40 cellular contexts compared by ENCODE assay signal in genomic region chr15:81407151-81407550, GRCh38. TPM values are rescaled to one million over a fixed set of nuclear protein-coding genes. Genes with fewer than 3 reads are reported as not detected.
"Had no signal": no experiment of that assay in that cellular context is flagged by ENCODE, and none has a peak within 500 bp of the region (broad histone marks: within the 10 kb centered on the region; RNA-seq: fewer than 3 reads in every experiment).

No MANE protein-coding gene starts in this region.

- H3K27me3 Mint-ChIP-seq: activated naive CD8-positive, alpha-beta T cell treated with anti-CD3 and anti-CD28 coated beads, Interleukin-2, amount 50 U/mL, for 24 hours had no signal

- DNase-seq: activated effector memory CD4-positive, alpha-beta T cell treated with anti-CD3 and anti-CD28 coated beads, Interleukin-2, amount 50 U/mL, for 16 hours; activated effector memory CD4-positive, alpha-beta T cell treated with Interleukin-2 at 50 U/mL for 16 hours; activated gamma-delta T cell; activated gamma-delta T cell treated with Interleukin-2 at 50 U/mL for 16 hours; activated naive CD4-positive, alpha-beta T cell; activated naive CD4-positive, alpha-beta T cell treated with anti-CD3 and anti-CD28 coated beads for 36 hours; activated naive CD4-positive, alpha-beta T cell treated with anti-CD3 and anti-CD28 coated beads, Interleukin-2, amount 10 ng/mL, durations not matched to agents 7 days and 5 days; activated naive CD4-positive, alpha-beta T cell treated with anti-CD3 and anti-CD28 coated beads, Interleukin-2, amount 50 U/mL, for 16 hours; activated naive CD4-positive, alpha-beta T cell treated with Interleukin-2 at 50 U/mL for 16 hours; activated naive CD8-positive, alpha-beta T cell treated with anti-CD3 and anti-CD28 coated beads for 36 hours; activated naive CD8-positive, alpha-beta T cell treated with anti-CD3 and anti-CD28 coated beads, Interleukin-2, amount 10 ng/mL, durations not matched to agents 7 days and 5 days; activated naive CD8-positive, alpha-beta T cell treated with anti-CD3 and anti-CD28 coated beads, Interleukin-2, amount 50 U/mL, for 24 hours; activated T-cell treated with anti-CD3 and anti-CD28 coated beads for 4 hours; activated T-cell treated with anti-CD3 and anti-CD28 coated beads, Interleukin-2, amount 50 U/mL, for 1 hour; activated T-cell treated with anti-CD3 and anti-CD28 coated beads, Interleukin-2, amount 50 U/mL, for 24 hours; activated T-cell treated with anti-CD3 and anti-CD28 coated beads, Interleukin-2, amount 50 U/mL, for 4 hours; activated T-cell treated with anti-CD3 and anti-CD28 coated beads, Interleukin-2, amount 50 U/mL, for 48 hours; activated T-cell treated with anti-CD3 and anti-CD28 coated beads, Interleukin-2, amount 50 U/mL, for 72 hours; adrenal gland; amniotic stem cell; amygdala; aorta; body of pancreas; brain microvascular endothelial cell; caudate nucleus; central memory CD4-positive, alpha-beta T cell; cerebellar nuclear complex had no signal

- H3K27me3 ChIP-seq: ascending aorta, body of pancreas, breast epithelium, cardiac muscle cell had no signal

- ATAC-seq: activated naive CD4-positive, alpha-beta T cell treated with anti-CD3 and anti-CD28 coated beads, Interleukin-2, amount 50 U/mL, for 72 hours; activated naive CD8-positive, alpha-beta T cell treated with anti-CD3 and anti-CD28 coated beads, Interleukin-2, amount 50 U/mL, for 24 hours; activated T-cell treated with anti-CD3 and anti-CD28 coated beads, Interleukin-2, amount 50 U/mL, for 4 hours; activated T-cell treated with anti-CD3 and anti-CD28 coated beads, Interleukin-2, amount 50 U/mL, for 72 hours; activated T-helper 17 cell treated with anti-CD3 and anti-CD28 coated beads, Interleukin-2, amount 50 U/mL, for 72 hours; body of pancreas had no signal

- H3K27ac Mint-ChIP-seq: activated naive CD4-positive, alpha-beta T cell treated with anti-CD3 and anti-CD28 coated beads for 36 hours; activated naive CD4-positive, alpha-beta T cell treated with anti-CD3 and anti-CD28 coated beads, Interleukin-2, amount 10 ng/mL, durations not matched to agents 7 days and 5 days; activated naive CD4-positive, alpha-beta T cell treated with anti-CD3 and anti-CD28 coated beads, Interleukin-2, amount 50 U/mL, for 24 hours; activated naive CD4-positive, alpha-beta T cell treated with anti-CD3 and anti-CD28 coated beads, Interleukin-2, amount 50 U/mL, for 72 hours; activated naive CD8-positive, alpha-beta T cell; activated naive CD8-positive, alpha-beta T cell treated with anti-CD3 and anti-CD28 coated beads for 36 hours; activated naive CD8-positive, alpha-beta T cell treated with anti-CD3 and anti-CD28 coated beads, Interleukin-2, amount 10 ng/mL, durations not matched to agents 7 days and 5 days; activated naive CD8-positive, alpha-beta T cell treated with anti-CD3 and anti-CD28 coated beads, Interleukin-2, amount 50 U/mL, for 24 hours; activated T-cell treated with anti-CD3 and anti-CD28 coated beads, Interleukin-2, amount 50 U/mL, for 24 hours; activated T-cell treated with anti-CD3 and anti-CD28 coated beads, Interleukin-2, amount 50 U/mL, for 72 hours; activated T-helper 1 cell treated with anti-CD3 and anti-CD28 coated beads, Interleukin-12 subunit alpha, Interleukin-12 subunit beta, Interleukin-2, Interleukin-4 antibody, amounts not matched to agents 30 ng/mL and 10 ng/mL and 1 ng/mL, durations not matched to agents 14 hours and 24 hours and 36 hours; activated T-helper 17 cell treated with anti-CD3 and anti-CD28 coated beads, Interleukin-2, amount 50 U/mL, for 72 hours; activated T-helper 2 cell treated with anti-CD3 and anti-CD28 coated beads, Interferon-gamma antibody, Interleukin-2, Interleukin-4, amounts not matched to agents 10 μg/mL and 5 μg/mL and 100 μg/mL, durations not matched to agents 14 hours and 24 hours and 36 hours had no signal

- H3K9me3 Mint-ChIP-seq: activated naive CD4-positive, alpha-beta T cell treated with anti-CD3 and anti-CD28 coated beads for 36 hours; activated naive CD4-positive, alpha-beta T cell treated with anti-CD3 and anti-CD28 coated beads, Interleukin-2, amount 10 ng/mL, durations not matched to agents 7 days and 5 days; activated naive CD4-positive, alpha-beta T cell treated with anti-CD3 and anti-CD28 coated beads, Interleukin-2, amount 50 U/mL, for 24 hours; activated naive CD4-positive, alpha-beta T cell treated with anti-CD3 and anti-CD28 coated beads, Interleukin-2, amount 50 U/mL, for 72 hours; activated naive CD8-positive, alpha-beta T cell treated with anti-CD3 and anti-CD28 coated beads for 36 hours; activated naive CD8-positive, alpha-beta T cell treated with anti-CD3 and anti-CD28 coated beads, Interleukin-2, amount 10 ng/mL, durations not matched to agents 7 days and 5 days; activated naive CD8-positive, alpha-beta T cell treated with anti-CD3 and anti-CD28 coated beads, Interleukin-2, amount 50 U/mL, for 24 hours; activated T-cell treated with anti-CD3 and anti-CD28 coated beads, Interleukin-2, amount 50 U/mL, for 24 hours; activated T-cell treated with anti-CD3 and anti-CD28 coated beads, Interleukin-2, amount 50 U/mL, for 4 hours; activated T-cell treated with anti-CD3 and anti-CD28 coated beads, Interleukin-2, amount 50 U/mL, for 72 hours; activated T-helper 1 cell treated with anti-CD3 and anti-CD28 coated beads, Interleukin-12 subunit alpha, Interleukin-12 subunit beta, Interleukin-2, Interleukin-4 antibody, amounts not matched to agents 30 ng/mL and 10 ng/mL and 1 ng/mL, durations not matched to agents 14 hours and 24 hours and 36 hours; activated T-helper 17 cell treated with anti-CD3 and anti-CD28 coated beads, Interleukin-2, amount 50 U/mL, for 72 hours; activated T-helper 2 cell treated with anti-CD3 and anti-CD28 coated beads, Interferon-gamma antibody, Interleukin-2, Interleukin-4, amounts not matched to agents 10 μg/mL and 5 μg/mL and 100 μg/mL, durations not matched to agents 14 hours and 24 hours and 36 hours; brain; central memory CD8-positive, alpha-beta T cell had no signal

- H3K27ac ChIP-seq: adrenal gland, ascending aorta, body of pancreas, brain microvascular endothelial cell, breast epithelium, cardiac muscle cell had no signal

- H3K4me3 Mint-ChIP-seq: activated naive CD4-positive, alpha-beta T cell treated with anti-CD3 and anti-CD28 coated beads for 36 hours; activated naive CD4-positive, alpha-beta T cell treated with anti-CD3 and anti-CD28 coated beads, Interleukin-2, amount 10 ng/mL, durations not matched to agents 7 days and 5 days; activated naive CD4-positive, alpha-beta T cell treated with anti-CD3 and anti-CD28 coated beads, Interleukin-2, amount 50 U/mL, for 24 hours; activated naive CD8-positive, alpha-beta T cell; activated naive CD8-positive, alpha-beta T cell treated with anti-CD3 and anti-CD28 coated beads for 36 hours; activated naive CD8-positive, alpha-beta T cell treated with anti-CD3 and anti-CD28 coated beads, Interleukin-2, amount 10 ng/mL, durations not matched to agents 7 days and 5 days; activated naive CD8-positive, alpha-beta T cell treated with anti-CD3 and anti-CD28 coated beads, Interleukin-2, amount 50 U/mL, for 24 hours; activated T-cell treated with anti-CD3 and anti-CD28 coated beads, Interleukin-2, amount 50 U/mL, for 24 hours; activated T-cell treated with anti-CD3 and anti-CD28 coated beads, Interleukin-2, amount 50 U/mL, for 4 hours; activated T-cell treated with anti-CD3 and anti-CD28 coated beads, Interleukin-2, amount 50 U/mL, for 72 hours; activated T-helper 1 cell treated with anti-CD3 and anti-CD28 coated beads, Interleukin-12 subunit alpha, Interleukin-12 subunit beta, Interleukin-2, Interleukin-4 antibody, amounts not matched to agents 30 ng/mL and 10 ng/mL and 1 ng/mL, durations not matched to agents 14 hours and 24 hours and 36 hours; activated T-helper 17 cell treated with anti-CD3 and anti-CD28 coated beads, Interleukin-2, amount 50 U/mL, for 72 hours; brain; central memory CD8-positive, alpha-beta T cell had no signal

- H3K36me3 Mint-ChIP-seq: activated naive CD4-positive, alpha-beta T cell treated with anti-CD3 and anti-CD28 coated beads, Interleukin-2, amount 10 ng/mL, durations not matched to agents 7 days and 5 days; activated naive CD4-positive, alpha-beta T cell treated with anti-CD3 and anti-CD28 coated beads, Interleukin-2, amount 50 U/mL, for 24 hours; activated naive CD4-positive, alpha-beta T cell treated with anti-CD3 and anti-CD28 coated beads, Interleukin-2, amount 50 U/mL, for 72 hours; activated naive CD8-positive, alpha-beta T cell treated with anti-CD3 and anti-CD28 coated beads for 36 hours; activated naive CD8-positive, alpha-beta T cell treated with anti-CD3 and anti-CD28 coated beads, Interleukin-2, amount 10 ng/mL, durations not matched to agents 7 days and 5 days; brain had no signal

- H3K4me3 ChIP-seq: adrenal gland, ascending aorta, body of pancreas, breast epithelium, cardiac muscle cell had no signal

- H3K4me1 Mint-ChIP-seq: activated T-helper 17 cell treated with anti-CD3 and anti-CD28 coated beads, Interleukin-2, amount 50 U/mL, for 72 hours; central memory CD8-positive, alpha-beta T cell had no signal

RNA-seq across cellular contexts. Expression of gene TMC3, which starts 33.1 kb away (rescaled TPM):
- total RNA-seq: activated naive CD4-positive, alpha-beta T cell treated with anti-CD3 and anti-CD28 coated beads for 36 hours; activated naive CD4-positive, alpha-beta T cell treated with anti-CD3 and anti-CD28 coated beads, Interleukin-2, amount 50 U/mL, for 72 hours; activated naive CD8-positive, alpha-beta T cell treated with anti-CD3 and anti-CD28 coated beads for 36 hours; activated naive CD8-positive, alpha-beta T cell treated with anti-CD3 and anti-CD28 coated beads, Interleukin-2, amount 10 ng/mL, durations not matched to agents 7 days and 5 days; activated T-cell treated with anti-CD3 and anti-CD28 coated beads, Interleukin-2, amount 50 U/mL, for 4 hours; activated T-cell treated with anti-CD3 and anti-CD28 coated beads, Interleukin-2, amount 50 U/mL, for 72 hours; activated T-helper 1 cell treated with anti-CD3 and anti-CD28 coated beads, Interleukin-12 subunit alpha, Interleukin-12 subunit beta, Interleukin-2, Interleukin-4 antibody, amounts not matched to agents 30 ng/mL and 10 ng/mL and 1 ng/mL, durations not matched to agents 14 hours and 24 hours and 36 hours; activated T-helper 17 cell treated with anti-CD3 and anti-CD28 coated beads, Interleukin-2, amount 50 U/mL, for 72 hours; activated T-helper 2 cell treated with anti-CD3 and anti-CD28 coated beads, Interferon-gamma antibody, Interleukin-2, Interleukin-4, amounts not matched to agents 10 μg/mL and 5 μg/mL and 100 μg/mL, durations not matched to agents 14 hours and 24 hours and 36 hours; adrenal gland; ascending aorta; bronchial epithelial cell; cardiac septum had no signal
